In genomic region chr13:52760078-52760477, GRCh38 we compare ENCODE assay signal across 20 cellular contexts. TPM values are rescaled to one million over a fixed set of nuclear protein-coding genes. Genes with fewer than 3 reads are reported as not detected.
"Had no signal": no experiment of that assay in that cellular context is flagged by ENCODE, and none has a peak within 500 bp of the region (broad histone marks: within the 10 kb centered on the region; RNA-seq: fewer than 3 reads in every experiment).

No MANE protein-coding gene starts in this region.

- H3K4me1 Mint-ChIP-seq: activated CD4-positive, alpha-beta T cell treated with anti-CD3 and anti-CD28 coated beads, Interleukin-2, amount 10 ng/mL, durations not matched to agents 24 days and 14 days; activated naive CD8-positive, alpha-beta T cell treated with anti-CD3 and anti-CD28 coated beads, Interleukin-2, amount 50 U/mL, for 24 hours had no signal

- ATAC-seq: activated naive CD8-positive, alpha-beta T cell treated with anti-CD3 and anti-CD28 coated beads, Interleukin-2, amount 50 U/mL, for 24 hours; stimulated activated naive CD8-positive, alpha-beta T cell treated with anti-CD3 and anti-CD28 coated beads, Interleukin-15, Interleukin-2, amounts not matched to agents 100 U/mL and 50 U/mL, for 24 hours had no signal

- H3K27ac Mint-ChIP-seq: activated CD4-positive, alpha-beta T cell treated with anti-CD3 and anti-CD28 coated beads, Interleukin-2, amount 10 ng/mL, durations not matched to agents 24 days and 14 days; activated naive CD8-positive, alpha-beta T cell treated with anti-CD3 and anti-CD28 coated beads, Interleukin-2, amount 50 U/mL, for 24 hours; endodermal cell; type B pancreatic cell had no signal

- H3K4me3 ChIP-seq: ascending aorta, suprapubic skin had no signal

- H3K9me3 Mint-ChIP-seq: activated CD4-positive, alpha-beta T cell treated with anti-CD3 and anti-CD28 coated beads, Interleukin-2, amount 10 ng/mL, durations not matched to agents 24 days and 14 days; activated naive CD8-positive, alpha-beta T cell treated with anti-CD3 and anti-CD28 coated beads, Interleukin-2, amount 50 U/mL, for 24 hours; type B pancreatic cell had no signal

- H3K36me3 Mint-ChIP-seq: type B pancreatic cell had no signal

- H3K4me3 Mint-ChIP-seq: activated CD4-positive, alpha-beta T cell treated with anti-CD3 and anti-CD28 coated beads, Interleukin-2, amount 10 ng/mL, durations not matched to agents 24 days and 14 days; activated naive CD8-positive, alpha-beta T cell treated with anti-CD3 and anti-CD28 coated beads, Interleukin-2, amount 50 U/mL, for 24 hours; endodermal cell; type B pancreatic cell had no signal

- DNase-seq: activated CD4-positive, alpha-beta T cell treated with anti-CD3 and anti-CD28 coated beads, Interleukin-2, amount 10 ng/mL, durations not matched to agents 24 days and 14 days; activated naive CD4-positive, alpha-beta T cell treated with Interleukin-2 at 50 U/mL for 16 hours; activated naive CD8-positive, alpha-beta T cell treated with anti-CD3 and anti-CD28 coated beads, Interleukin-2, amount 50 U/mL, for 24 hours; endodermal cell; erythroblast; hippocampal formation; stimulated activated CD4-positive, alpha-beta T cell treated with anti-CD3 and anti-CD28 coated beads, Interleukin-4, amount 100 ng/mL, for 1 hour; stimulated activated CD8-positive, alpha-beta memory T cell treated with anti-CD3 and anti-CD28 coated beads, Interleukin-4, amount 100 ng/mL, for 48 hours; stimulated activated naive CD8-positive, alpha-beta T cell treated with anti-CD3 and anti-CD28 coated beads, Interleukin-15, Interleukin-2, amounts not matched to agents 100 U/mL and 50 U/mL, for 24 hours; WERI-Rb-1 had no signal

RNA-seq across cellular contexts. Expression of gene CNMD, which starts 20.5 kb away (rescaled TPM):
- total RNA-seq: activated CD4-positive, alpha-beta T cell treated with anti-CD3 and anti-CD28 coated beads, Interleukin-2, amount 10 ng/mL, durations not matched to agents 24 days and 14 days; ascending aorta; bronchial epithelial cell; chondrocyte; dermis microvascular lymphatic vessel endothelial cell; lower leg skin; mesenteric fat pad; osteocyte; renal cortical epithelial cell; suprapubic skin had no signal
